Comparison of ENCODE assay signal across 12 cellular contexts in the genomic region with DNA sequence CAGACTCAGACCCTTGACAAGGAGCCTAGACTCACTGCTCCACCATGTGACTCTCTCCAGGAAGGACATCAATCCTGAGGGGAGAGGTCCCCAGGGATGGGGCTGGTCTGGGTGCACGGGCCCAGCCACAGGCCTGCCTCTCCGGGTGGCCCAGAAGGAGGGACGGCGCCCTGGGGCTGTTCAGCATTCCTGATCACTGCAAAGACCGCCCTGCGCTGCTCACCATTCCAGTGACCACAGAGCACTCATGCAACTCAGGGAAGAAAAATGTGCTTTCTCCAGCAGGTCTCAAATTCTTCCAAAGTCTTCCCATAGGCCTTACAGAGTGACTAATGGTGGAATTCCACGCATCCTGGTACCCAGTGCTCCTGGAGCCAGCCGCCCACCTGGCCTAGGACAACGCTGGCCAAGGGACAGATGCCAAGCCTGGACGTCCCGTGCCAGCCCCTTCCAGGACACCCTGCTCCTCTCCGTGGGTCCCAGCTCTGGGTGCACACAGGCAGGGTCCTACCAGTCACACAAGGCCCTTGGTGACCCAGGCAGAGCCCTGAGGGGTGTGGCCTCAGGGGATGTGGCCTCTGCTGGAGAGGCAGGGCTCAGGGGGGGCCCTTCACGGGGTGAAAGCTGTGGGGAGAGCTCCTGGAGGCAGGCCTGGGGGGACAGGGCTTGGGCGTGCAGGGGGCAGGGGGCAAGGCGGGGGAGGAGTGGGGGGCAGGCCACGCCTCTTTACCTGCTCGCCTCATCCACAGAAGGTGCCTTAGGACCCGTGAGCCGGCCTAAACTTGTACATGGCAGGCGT.
DNase-seq lines count a peak whose midpoint lies in the region; ATAC-seq and TF ChIP-seq lines count a peak whose summit lies in the region.
"Had no signal": no experiment of that assay in that cellular context is flagged by ENCODE, and none has a peak within 500 bp of the region (broad histone marks: within the 10 kb centered on the region; RNA-seq: fewer than 3 reads in every experiment).

No MANE protein-coding gene starts in this region.

- TF ChIP-seq CTCF in 22Rv1 (IDR thresholded peaks at IDR 0.05): no peak
- no peak for TF ChIP-seq CTCF in GM10248 (IDR thresholded peaks at IDR 0.05; ENCODE audit: control extremely low read depth, extremely low read depth, low read depth, missing control alignments)

- ATAC-seq in GM18861 (IDR thresholded peaks at IDR 0.05; ENCODE audit: unreplicated experiment) (no peak), HG02759 (IDR thresholded peaks at IDR 0.05; ENCODE audit: unreplicated experiment) (no peak)

- CTCF ChIA-PET in GM10248 (lab: Yijun Ruan, JAX): no interaction called here

- POLR2A ChIA-PET in GM10248 (lab: Yijun Ruan, JAX): no interaction called here

- DNase-seq in HK-2 (ENCODE audit: unreplicated experiment): peak; percentile 77
- DNase-seq in astrocyte of the hippocampus (ENCODE audit: low read depth, low spot score): peak; percentile 95
- DNase-seq in kidney glomerular epithelial cell (lab: John Stamatoyannopoulos, UW): peak; percentile 90
- DNase-seq in GM10248 (ENCODE audit: extremely low spot score): no peak
- no peak for DNase-seq in NCI-H1417 (lab: John Stamatoyannopoulos, UW)
- DNase-seq: activated naive CD4-positive, alpha-beta T cell treated with anti-CD3 and anti-CD28 coated beads, Interleukin-2, amount 50 U/mL, for 16 hours; NCI-H526; stimulated activated CD4-positive, alpha-beta T cell treated with anti-CD3 and anti-CD28 coated beads, Interleukin-4, amount 100 ng/mL, for 4 hours; transverse colon had no signal

- H3K27ac ChIP-seq in 22Rv1: peak overlapping the region; percentile 86

Comparison
In these comparisons a context has a peak if more than half of its experiments do, and no peak if none do; other contexts are left out.
1. DNase-seq: peak in HK-2 (single experiment), astrocyte of the hippocampus (single experiment) and kidney glomerular epithelial cell (single experiment); none in GM10248 (single experiment) and NCI-H1417 (0 of 3).